ENCODE assay signal across 14 cellular contexts in the genomic region with DNA sequence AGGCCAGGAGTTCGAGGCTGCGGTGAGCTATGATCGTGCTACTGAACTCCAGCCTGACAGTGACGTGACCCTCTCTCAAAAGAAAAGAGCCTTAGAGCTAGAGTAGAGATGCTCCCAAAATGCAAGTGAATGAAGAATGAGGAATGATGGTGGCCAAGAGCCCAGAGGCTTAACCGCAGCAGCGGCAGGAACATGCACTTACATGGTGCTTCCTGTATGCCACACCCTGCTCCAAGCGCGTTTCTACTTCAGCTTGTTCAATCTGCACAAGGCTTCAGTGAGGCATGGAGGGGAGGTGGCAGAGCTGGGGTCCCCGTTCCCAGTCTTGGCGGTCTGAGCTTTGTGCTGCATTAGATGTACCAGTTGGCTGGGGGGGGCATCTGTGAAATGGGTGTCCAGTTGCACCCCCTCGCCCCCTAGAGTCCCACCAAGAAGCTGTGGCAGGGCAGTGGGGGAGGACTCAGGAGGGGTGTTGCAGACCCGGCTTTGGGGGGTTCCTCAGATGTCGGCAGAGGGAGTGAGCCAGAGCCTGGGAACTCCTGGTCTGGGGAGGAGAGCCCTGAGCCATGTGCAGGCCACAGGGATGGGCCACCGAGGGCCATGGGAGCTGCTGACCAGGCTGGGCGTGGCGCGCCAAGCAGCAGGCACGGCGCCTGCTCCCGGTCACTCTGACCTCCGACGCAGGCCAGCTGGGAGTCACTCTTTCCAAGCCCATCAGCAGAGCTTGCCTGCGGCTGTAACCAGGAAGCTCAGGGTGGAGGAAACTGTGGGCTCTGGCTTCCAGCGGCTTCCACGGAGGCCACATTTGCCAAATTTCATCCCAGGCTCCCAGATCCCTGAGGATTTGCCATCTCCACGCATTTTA.
DNase-seq lines count a peak whose midpoint lies in the region; ATAC-seq and TF ChIP-seq lines count a peak whose summit lies in the region.
"Had no signal": no experiment of that assay in that cellular context is flagged by ENCODE, and none has a peak within 500 bp of the region (broad histone marks: within the 10 kb centered on the region; RNA-seq: fewer than 3 reads in every experiment).

No MANE protein-coding gene starts in this region.

- TF ChIP-seq CTCF in lung (IDR thresholded peaks at IDR 0.05; ENCODE audit: control extremely low read depth, extremely low read depth) = no peak
- TF ChIP-seq CTCF in upper lobe of right lung (IDR thresholded peaks at IDR 0.05) = no peak

- no peak overlapping the region for H3K4me3 ChIP-seq in esophagus (ENCODE audit: low read depth in 1 of 2, low read length in 2 of 2)
- no peak overlapping the region for H3K4me3 ChIP-seq in lung
- no peak overlapping the region for H3K4me3 ChIP-seq in upper lobe of right lung
- H3K4me3 ChIP-seq: ascending aorta, dorsolateral prefrontal cortex had no signal

- no peaks in the 10 kb centered on the region for H3K27me3 ChIP-seq in esophagus (ENCODE audit: control insufficient read depth in 1 of 2, insufficient read depth in 2 of 2, low read length in 2 of 2)
- no peaks in the 10 kb centered on the region for H3K27me3 ChIP-seq in lung (ENCODE audit: control insufficient read depth, insufficient read depth)
- H3K27me3 ChIP-seq in upper lobe of right lung = no peaks in the 10 kb centered on the region
- H3K27me3 ChIP-seq: ascending aorta, dorsolateral prefrontal cortex had no signal

- 46 to 70% methylated on average over 25 to 26 of the region's 26 CpGs for WGBS in esophagus, 2 donors
- WGBS in lung, 2 donors = 68 to 80% methylated on average over 26 of the region's 26 CpGs

- H3K9me3 ChIP-seq in esophagus (ENCODE audit: control insufficient read depth in 2 of 2, insufficient read depth in 1 of 2, low read depth in 1 of 2, low read length in 1 of 2) = no peaks in the 10 kb centered on the region
- no peaks in the 10 kb centered on the region for H3K9me3 ChIP-seq in lung (ENCODE audit: control insufficient read depth in 2 of 2, insufficient read depth in 1 of 2, low read length in 1 of 2)
- no peaks in the 10 kb centered on the region for H3K9me3 ChIP-seq in upper lobe of right lung
- H3K9me3 ChIP-seq: ascending aorta had no signal

- DNase-seq in NCI-H460 (ENCODE audit: extremely low read depth, low read depth) (peak; percentile 11), lung (ENCODE audit: low spot score) (no peak), upper lobe of right lung (no peak), NCI-H2081 (lab: John Stamatoyannopoulos, UW) (no peak)
- no peak for DNase-seq in central memory CD4-positive, alpha-beta T cell
- DNase-seq: dorsolateral prefrontal cortex, natural killer cell, NCI-H1092 treated with DMSO at 0.1 percent for 48 hours, small intestine, T-helper 17 cell had no signal

- H3K4me1 ChIP-seq in esophagus (ENCODE audit: control insufficient read depth in 2 of 2, insufficient read depth in 2 of 2, low read length in 1 of 2) = peaks cover 8% of the 10 kb centered on the region in 2 donors
- H3K4me1 ChIP-seq in lung (ENCODE audit: control insufficient read depth in 2 of 2, insufficient read depth in 2 of 2, low read length in 2 of 2) = no peaks in the 10 kb centered on the region
- H3K4me1 ChIP-seq in upper lobe of right lung = no peaks in the 10 kb centered on the region
- H3K4me1 ChIP-seq: ascending aorta had no signal

- no peaks in the 10 kb centered on the region for H3K36me3 ChIP-seq in esophagus (ENCODE audit: control insufficient read depth in 2 of 2, insufficient read depth in 2 of 2, low read length in 1 of 2)
- no peaks in the 10 kb centered on the region for H3K36me3 ChIP-seq in lung (ENCODE audit: control insufficient read depth in 2 of 2, insufficient read depth in 2 of 2, low read length in 2 of 2)
- H3K36me3 ChIP-seq in upper lobe of right lung = no peaks in the 10 kb centered on the region
- H3K36me3 ChIP-seq: ascending aorta had no signal

- intact Hi-C loops in upper lobe of right lung (cut with DNase I) = no loop called here

- peak; percentile 46 for ATAC-seq in lung (ENCODE audit: insufficient read depth, low FRiP score)
- peak; percentile 45 for ATAC-seq in upper lobe of right lung
- ATAC-seq in GM18502 (IDR thresholded peaks at IDR 0.05; ENCODE audit: poor library complexity, unreplicated experiment) = no peak
- ATAC-seq in GM21717 (IDR thresholded peaks at IDR 0.05; ENCODE audit: unreplicated experiment) = no peak
- ATAC-seq: natural killer cell, T-helper 17 cell had no signal

- H3K27ac ChIP-seq in esophagus (ENCODE audit: low read depth in 2 of 2, low read length in 1 of 2) (peak overlapping the region; percentile 16 to 26), lung (ENCODE audit: low read depth in 1 of 2, low read length in 1 of 2) (no peak overlapping the region), upper lobe of right lung (no peak overlapping the region)
- H3K27ac ChIP-seq: ascending aorta, dorsolateral prefrontal cortex had no signal

Comparison
In these comparisons a context has a peak if more than half of its experiments do, and no peak if none do; other contexts are left out.
1. H3K27ac ChIP-seq: peak in esophagus (2 of 2); none in lung (0 of 2) and upper lobe of right lung (single experiment).
2. ATAC-seq: peak in lung (single experiment) and upper lobe of right lung (single experiment); none in GM18502 (single experiment) and GM21717 (single experiment).